14 cellular contexts compared by ENCODE assay signal in genomic region chr9:134344821-134345310, GRCh38. TPM values are rescaled to one million over a fixed set of nuclear protein-coding genes. Genes with fewer than 3 reads are reported as not detected.
DNase-seq lines count a peak whose midpoint lies in the region; ATAC-seq and TF ChIP-seq lines count a peak whose summit lies in the region.
"Had no signal": no experiment of that assay in that cellular context is flagged by ENCODE, and none has a peak within 500 bp of the region (broad histone marks: within the 10 kb centered on the region; RNA-seq: fewer than 3 reads in every experiment).

No MANE protein-coding gene starts in this region.

- H3K9me3 ChIP-seq in AG04450 (ENCODE audit: control insufficient read depth, insufficient read depth, low read length) (no peaks in the 10 kb centered on the region; the same call in 1 of the 2 replicates), gastroesophageal sphincter (no peaks in the 10 kb centered on the region), trophoblast cell (ENCODE audit: insufficient read depth, low read depth, low read length) (peaks cover 2% of the 10 kb centered on the region)
- H3K9me3 ChIP-seq: body of pancreas, Caco-2 had no signal

- no peak overlapping the region for H3K4me3 Mint-ChIP-seq in activated naive CD8-positive, alpha-beta T cell
- no peak overlapping the region for H3K4me3 Mint-ChIP-seq in stimulated activated naive B cell treated with anti-CD40 and anti-IgM and Interleukin-4, amounts not matched to agents 10 μg/mL and 1 μg/mL and 100 μg/mL, for 72 hours
- H3K4me3 Mint-ChIP-seq: activated CD4-positive, alpha-beta memory T cell treated with anti-CD3 and anti-CD28 coated beads for 36 hours; activated T-helper 17 cell treated with anti-CD3 and anti-CD28 coated beads, Interleukin-2, amount 50 U/mL, for 72 hours had no signal

- no peaks in the 10 kb centered on the region for H3K27me3 Mint-ChIP-seq in activated naive CD8-positive, alpha-beta T cell
- peaks cover 4 to 32% of the 10 kb centered on the region in 2 donors for H3K27me3 Mint-ChIP-seq in stimulated activated naive B cell treated with anti-CD40 and anti-IgM and Interleukin-4, amounts not matched to agents 10 μg/mL and 1 μg/mL and 100 μg/mL, for 72 hours
- H3K27me3 Mint-ChIP-seq: activated CD4-positive, alpha-beta memory T cell treated with anti-CD3 and anti-CD28 coated beads for 36 hours; activated T-helper 17 cell treated with anti-CD3 and anti-CD28 coated beads, Interleukin-2, amount 50 U/mL, for 72 hours had no signal

- ATAC-seq in gastroesophageal sphincter: no peak
- ATAC-seq in GM18867 (IDR thresholded peaks at IDR 0.05; ENCODE audit: unreplicated experiment): no peak
- ATAC-seq in stimulated activated naive B cell treated with anti-CD40 and anti-IgM and Interleukin-4, amounts not matched to agents 10 μg/mL and 1 μg/mL and 100 μg/mL, for 72 hours (replicated peaks): no peak
- ATAC-seq: activated T-helper 17 cell treated with anti-CD3 and anti-CD28 coated beads, Interleukin-2, amount 50 U/mL, for 72 hours; body of pancreas had no signal

- H3K23ac ChIP-seq in trophoblast cell (ENCODE audit: low read length): no peak overlapping the region

- H2BK120ac ChIP-seq in trophoblast cell (ENCODE audit: insufficient read depth, low read length, poor library complexity): no peak overlapping the region

- no peak overlapping the region for H2BK5ac ChIP-seq in trophoblast cell (ENCODE audit: low read depth, low read length, poor library complexity)

- no peak overlapping the region for H3K4me2 ChIP-seq in trophoblast cell (ENCODE audit: low read length)

- H3K79me1 ChIP-seq in trophoblast cell (ENCODE audit: low read length): no peaks in the 10 kb centered on the region

- no peak overlapping the region for H2BK12ac ChIP-seq in trophoblast cell (ENCODE audit: low read length)

- TF ChIP-seq EP300 in gastroesophageal sphincter (IDR thresholded peaks at IDR 0.05): no peak

- H2AFZ ChIP-seq in trophoblast cell (ENCODE audit: insufficient read depth, low read length, poor library complexity): no peak overlapping the region

- no CpG with 5 or more reads among the region's 14 CpGs for WGBS in gastroesophageal sphincter (ENCODE audit: low coverage in 1 of 2), 2 donors
- WGBS in trophoblast cell (ENCODE audit: extremely low coverage, insufficient coverage, insufficient read length): no CpG with 5 or more reads among the region's 14 CpGs

- no peaks in the 10 kb centered on the region for H3K9me3 Mint-ChIP-seq in activated naive CD8-positive, alpha-beta T cell (ENCODE audit: low read depth)
- no peaks in the 10 kb centered on the region for H3K9me3 Mint-ChIP-seq in stimulated activated naive B cell treated with anti-CD40 and anti-IgM and Interleukin-4, amounts not matched to agents 10 μg/mL and 1 μg/mL and 100 μg/mL, for 72 hours
- H3K9me3 Mint-ChIP-seq: activated CD4-positive, alpha-beta memory T cell treated with anti-CD3 and anti-CD28 coated beads for 36 hours; activated T-helper 17 cell treated with anti-CD3 and anti-CD28 coated beads, Interleukin-2, amount 50 U/mL, for 72 hours had no signal

- TF ChIP-seq POLR2A in gastroesophageal sphincter (IDR thresholded peaks at IDR 0.05): no peak

- H3K27ac ChIP-seq in AG04450 (ENCODE audit: low read depth, low read length) (peak overlapping the region; percentile 31), gastroesophageal sphincter (peak overlapping the region in 3 of 4 donors; percentile 31 to 64 (median 37)), trophoblast cell (ENCODE audit: low read depth, low read length) (no peak overlapping the region)

- H3K4me1 ChIP-seq in gastroesophageal sphincter: peaks cover 0 to 100% (median 96%) of the 10 kb centered on the region in 3 donors
- H3K4me1 ChIP-seq in trophoblast cell (ENCODE audit: control insufficient read depth in 1 of 2, insufficient read depth in 2 of 2, low read length in 2 of 2): peaks cover 2% of the 10 kb centered on the region in 2 experiments
- H3K4me1 ChIP-seq: Caco-2 had no signal

- no peaks in the 10 kb centered on the region for H3K27me3 ChIP-seq in AG04450 (ENCODE audit: control insufficient read depth, insufficient read depth, low read length)
- H3K27me3 ChIP-seq in gastroesophageal sphincter: no peaks in the 10 kb centered on the region
- no peaks in the 10 kb centered on the region for H3K27me3 ChIP-seq in trophoblast cell (ENCODE audit: insufficient read depth, low read length)
- H3K27me3 ChIP-seq: body of pancreas had no signal

- peaks cover 17% of the 10 kb centered on the region for H3K4me1 Mint-ChIP-seq in activated naive CD8-positive, alpha-beta T cell (ENCODE audit: low read depth)
- H3K4me1 Mint-ChIP-seq in stimulated activated naive B cell treated with anti-CD40 and anti-IgM and Interleukin-4, amounts not matched to agents 10 μg/mL and 1 μg/mL and 100 μg/mL, for 72 hours: peaks cover 27 to 40% of the 10 kb centered on the region in 2 donors
- H3K4me1 Mint-ChIP-seq: activated T-helper 17 cell treated with anti-CD3 and anti-CD28 coated beads, Interleukin-2, amount 50 U/mL, for 72 hours had no signal

- H3K27ac Mint-ChIP-seq in activated naive CD8-positive, alpha-beta T cell: peak overlapping the region; percentile 69
- H3K27ac Mint-ChIP-seq in stimulated activated naive B cell treated with anti-CD40 and anti-IgM and Interleukin-4, amounts not matched to agents 10 μg/mL and 1 μg/mL and 100 μg/mL, for 72 hours: no peak overlapping the region
- H3K27ac Mint-ChIP-seq: activated CD4-positive, alpha-beta memory T cell treated with anti-CD3 and anti-CD28 coated beads for 36 hours; activated T-helper 17 cell treated with anti-CD3 and anti-CD28 coated beads, Interleukin-2, amount 50 U/mL, for 72 hours had no signal

- DNase-seq in AG04450 (ENCODE audit: low read depth, low spot score) (no peak), trophoblast cell (no peak), RPMI8226 (no peak), NCI-H82 (lab: John Stamatoyannopoulos, UW) (no peak)
- DNase-seq in stimulated activated naive B cell treated with anti-CD40 and anti-IgM and Interleukin-4, amounts not matched to agents 10 μg/mL and 1 μg/mL and 100 μg/mL, for 72 hours: no peak
- DNase-seq: activated CD4-positive, alpha-beta memory T cell treated with anti-CD3 and anti-CD28 coated beads for 36 hours; Caco-2; NCI-H524 treated with DMSO at 0.1 percent for 48 hours; stimulated activated naive CD4-positive, alpha-beta T cell had no signal

- H3K9ac ChIP-seq in trophoblast cell (ENCODE audit: low read length): no peak overlapping the region

- H3K4ac ChIP-seq in trophoblast cell (ENCODE audit: low read depth, low read length): peak overlapping the region; percentile 47

- H3K36me3 Mint-ChIP-seq in activated naive CD8-positive, alpha-beta T cell: no peaks in the 10 kb centered on the region
- no peaks in the 10 kb centered on the region for H3K36me3 Mint-ChIP-seq in stimulated activated naive B cell treated with anti-CD40 and anti-IgM and Interleukin-4, amounts not matched to agents 10 μg/mL and 1 μg/mL and 100 μg/mL, for 72 hours
- H3K36me3 Mint-ChIP-seq: activated CD4-positive, alpha-beta memory T cell treated with anti-CD3 and anti-CD28 coated beads for 36 hours had no signal

- H3K18ac ChIP-seq in trophoblast cell (ENCODE audit: low read length): no peak overlapping the region

- H4K8ac ChIP-seq in trophoblast cell (ENCODE audit: low read depth, low read length): no peak overlapping the region

- no peak overlapping the region for H2AK5ac ChIP-seq in trophoblast cell (ENCODE audit: low read length)

- peaks cover 29% of the 10 kb centered on the region for H3K79me2 ChIP-seq in trophoblast cell (ENCODE audit: control insufficient read depth, insufficient read depth, low read length, poor library complexity)

- H4K12ac ChIP-seq in trophoblast cell (ENCODE audit: low read depth, low read length): no peak overlapping the region

- CTCF ChIA-PET in AG04450 (lab: Charles Lee): interaction anchor here (0.6 to 1.2 kb wide), 2 partner anchors 98 to 174 kb away, joined by 3 read pairs; no protein-coding TSS in a partner anchor

- H4K91ac ChIP-seq in trophoblast cell (ENCODE audit: low read depth, low read length): no peak overlapping the region

- POLR2A ChIA-PET in AG04450 (lab: Yijun Ruan, JAX): interaction anchor here (0.9 to 1.5 kb wide), 2 partner anchors 17 to 63 kb away, joined by 3 to 4 read pairs; no protein-coding TSS in a partner anchor

- no peak for TF ChIP-seq CTCF in AG04450 (IDR thresholded peaks at IDR 0.05; ENCODE audit: low read depth, low read length)
- TF ChIP-seq CTCF in gastroesophageal sphincter (IDR thresholded peaks at IDR 0.05): no peak

- H3K14ac ChIP-seq in trophoblast cell (ENCODE audit: low read length): no peak overlapping the region

- no peak overlapping the region for H3K4me3 ChIP-seq in AG04450 (ENCODE audit: low read depth, low read length)
- no peak overlapping the region for H3K4me3 ChIP-seq in gastroesophageal sphincter
- H3K4me3 ChIP-seq in trophoblast cell (ENCODE audit: low read depth, low read length): no peak overlapping the region
- H3K4me3 ChIP-seq: body of pancreas had no signal

- H3K36me3 ChIP-seq in gastroesophageal sphincter: no peaks in the 10 kb centered on the region
- peaks cover 0 to 2% of the 10 kb centered on the region in 2 experiments for H3K36me3 ChIP-seq in trophoblast cell (ENCODE audit: control insufficient read depth in 1 of 2, insufficient read depth in 2 of 2, low read length in 2 of 2)

RNA-seq across cellular contexts. Expression of gene RXRA, which starts 18.6 kb away (rescaled TPM):
- polyA plus RNA-seq in AG04450 (2011; rRNA removed): 5.3 and 8.4 TPM in 2 replicates
- polyA minus RNA-seq in AG04450 (2011; rRNA and poly(A)+ RNA removed): 7.2 and 9.7 TPM in 2 replicates
- total RNA-seq in gastroesophageal sphincter: 10 to 100 TPM; 45.1 to 78.9 (median 55.3) TPM
- polyA plus RNA-seq in trophoblast cell (2013): 31.7 and 33.2 TPM in 2 replicates
